1 cellular context compared by ENCODE assay signal in the genomic region with DNA sequence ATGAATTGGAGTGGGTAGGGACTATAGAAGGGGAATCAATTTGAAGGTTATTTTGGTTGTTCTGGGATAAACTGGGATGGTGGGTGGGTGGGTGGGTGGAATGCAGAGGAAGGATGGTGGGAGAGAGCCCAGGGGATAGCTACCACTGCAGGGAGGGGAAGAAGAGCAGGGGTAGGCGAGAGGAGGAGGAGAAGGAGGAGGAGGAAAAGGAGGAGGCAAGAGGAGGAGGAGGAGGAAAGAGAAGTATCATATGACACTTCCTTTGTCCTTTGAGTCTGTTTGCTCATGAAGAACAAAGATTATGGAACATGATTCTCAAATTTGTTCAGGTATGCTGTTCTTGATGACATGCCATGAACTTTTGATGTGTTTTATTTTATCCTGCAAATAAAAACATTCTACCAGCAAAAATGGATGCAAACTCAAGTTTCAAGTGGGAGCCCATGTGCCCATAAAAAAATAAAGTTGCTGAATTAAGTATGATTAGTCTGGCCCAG.
TF ChIP-seq lines count a peak whose summit lies in the region.

No MANE protein-coding gene starts in this region.

TF ChIP-seq in H1, 55 proteins besides CTCF, POLR2A, EP300 and RAD21 (continued from another document):
- TF ChIP-seq, protein P1, sequence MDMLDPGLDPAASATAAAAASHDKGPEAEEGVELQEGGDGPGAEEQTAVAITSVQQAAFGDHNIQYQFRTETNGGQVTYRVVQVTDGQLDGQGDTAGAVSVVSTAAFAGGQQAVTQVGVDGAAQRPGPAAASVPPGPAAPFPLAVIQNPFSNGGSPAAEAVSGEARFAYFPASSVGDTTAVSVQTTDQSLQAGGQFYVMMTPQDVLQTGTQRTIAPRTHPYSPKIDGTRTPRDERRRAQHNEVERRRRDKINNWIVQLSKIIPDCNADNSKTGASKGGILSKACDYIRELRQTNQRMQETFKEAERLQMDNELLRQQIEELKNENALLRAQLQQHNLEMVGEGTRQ (IDR thresholded peaks at IDR 0.05; ENCODE audit: low read length) = no peak
- TF ChIP-seq POU5F1 (IDR thresholded peaks at IDR 0.05; ENCODE audit: low read depth, low read length) (no peak), RXRA (IDR thresholded peaks at IDR 0.05; ENCODE audit: insufficient read depth, low read depth, low read length) (no peak), KDM1A (IDR thresholded peaks at IDR 0.05; ENCODE audit: borderline replicate concordance, low read length) (no peak), CBX8 (IDR thresholded peaks at IDR 0.05; ENCODE audit: borderline replicate concordance, low read depth, low read length) (no peak), BCL11A (IDR thresholded peaks at IDR 0.05; ENCODE audit: low read depth in 2 of 2, low read length in 2 of 2) (no peak), KDM5A (IDR thresholded peaks at IDR 0.05; ENCODE audit: low read length) (no peak), SUZ12 (IDR thresholded peaks at IDR 0.05; ENCODE audit: low read length) (no peak), PHF8 (conservative IDR thresholded peaks at IDR 0.05; ENCODE audit: low read depth, low read length) (no peak), SP1 (IDR thresholded peaks at IDR 0.05; ENCODE audit: low read depth, low read length) (no peak), EZH2 (IDR thresholded peaks at IDR 0.05; ENCODE audit: low read depth, low read length, severe bottlenecking) (no peak), YY1 (IDR thresholded peaks at IDR 0.05; ENCODE audit: low read depth, low read length) (no peak), TCF12 (IDR thresholded peaks at IDR 0.05; ENCODE audit: low read depth, low read length) (no peak)
- TF ChIP-seq, protein P2, sequence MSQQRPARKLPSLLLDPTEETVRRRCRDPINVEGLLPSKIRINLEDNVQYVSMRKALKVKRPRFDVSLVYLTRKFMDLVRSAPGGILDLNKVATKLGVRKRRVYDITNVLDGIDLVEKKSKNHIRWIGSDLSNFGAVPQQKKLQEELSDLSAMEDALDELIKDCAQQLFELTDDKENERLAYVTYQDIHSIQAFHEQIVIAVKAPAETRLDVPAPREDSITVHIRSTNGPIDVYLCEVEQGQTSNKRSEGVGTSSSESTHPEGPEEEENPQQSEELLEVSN (IDR thresholded peaks at IDR 0.05) = no peak
- TF ChIP-seq, protein P3, sequence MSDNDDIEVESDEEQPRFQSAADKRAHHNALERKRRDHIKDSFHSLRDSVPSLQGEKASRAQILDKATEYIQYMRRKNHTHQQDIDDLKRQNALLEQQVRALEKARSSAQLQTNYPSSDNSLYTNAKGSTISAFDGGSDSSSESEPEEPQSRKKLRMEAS (IDR thresholded peaks at IDR 0.05) = no peak
